In genomic region chr7:114279901-114280300, GRCh38 we compare ENCODE assay signal across 35 cellular contexts.
"Had no signal": no experiment of that assay in that cellular context is flagged by ENCODE, and none has a peak within 500 bp of the region (broad histone marks: within the 10 kb centered on the region; RNA-seq: fewer than 3 reads in every experiment).

No MANE protein-coding gene starts in this region.

- H3K9me3 ChIP-seq: MG63 had no signal

- H3K36me3 ChIP-seq: MG63 had no signal

- H3K4me3 ChIP-seq: MG63 had no signal

- DNase-seq: Kasumi-1, MG63, MM.1S, MV-4-11, NCI-H1048, NCI-H1092, NCI-H1092 treated with DMSO at 0.1 percent for 48 hours, NCI-H1105, NCI-H1105 treated with DMSO at 0.1 percent for 48 hours, NCI-H1417 treated with DMSO at 0.1 percent for 48 hours, NCI-H1436, NCI-H1436 treated with DMSO at 0.1 percent for 48 hours, NCI-H146, NCI-H1694, NCI-H1694 treated with DMSO at 0.1 percent for 48 hours, NCI-H187, NCI-H187 treated with DMSO at 0.1 percent for 48 hours, NCI-H1930, NCI-H2029, NCI-H2029 treated with DMSO at 0.1 percent for 48 hours, NCI-H2081, NCI-H2081 treated with DMSO at 0.1 percent for 48 hours, NCI-H2107, NCI-H2171, NCI-H2171 treated with DMSO at 0.1 percent for 48 hours, NCI-H2227 treated with DMSO at 0.1 percent for 48 hours, NCI-H226, NCI-H345, NCI-H446, NCI-H446 treated with DMSO at 0.1 percent for 48 hours, NCI-H510A, NCI-H510A treated with DMSO at 0.1 percent for 48 hours, NCI-H524, NCI-H524 treated with DMSO at 0.1 percent for 48 hours, NCI-H526 had no signal
